In genomic region chr11:64745219-64745522, GRCh38 we compare ENCODE assay signal across 8 cellular contexts.
DNase-seq lines count a peak whose midpoint lies in the region; ATAC-seq and TF ChIP-seq lines count a peak whose summit lies in the region.

No MANE protein-coding gene starts in this region.

- TF ChIP-seq POLR2A in GM18505 (IDR thresholded peaks at IDR 0.05; ENCODE audit: borderline replicate concordance, extremely low read depth, insufficient read depth, insufficient read length): peak; percentile 28

- H3K27me3 Mint-ChIP-seq in activated naive CD8-positive, alpha-beta T cell: no peaks in the 10 kb centered on the region

- peaks cover 23% of the 10 kb centered on the region for H3K27me3 ChIP-seq in RWPE2 (ENCODE audit: insufficient read depth, poor library complexity, severe bottlenecking)
- H3K27me3 ChIP-seq in iPS-15b (ENCODE audit: control insufficient read depth, insufficient read depth, low read length): peaks cover 5% of the 10 kb centered on the region

- H3K27ac Mint-ChIP-seq in activated naive CD8-positive, alpha-beta T cell: peak overlapping the region; percentile 82

- no peak overlapping the region for H3K27ac ChIP-seq in RWPE2 (ENCODE audit: poor library complexity, severe bottlenecking)

- TF ChIP-seq CTCF in RWPE2 (IDR thresholded peaks at IDR 0.05; ENCODE audit: poor library complexity, severe bottlenecking): no peak

- H3K9me3 ChIP-seq in RWPE2 (ENCODE audit: severe bottlenecking) (no peaks in the 10 kb centered on the region), iPS-15b (ENCODE audit: control insufficient read depth, insufficient read depth, low read length) (no peaks in the 10 kb centered on the region)

- H3K36me3 Mint-ChIP-seq in activated naive CD8-positive, alpha-beta T cell: no peaks in the 10 kb centered on the region

- ATAC-seq in GM18505 (IDR thresholded peaks at IDR 0.05; ENCODE audit: unreplicated experiment) (no peak), RWPE2 (ENCODE audit: low read depth) (no peak), GM18873 (IDR thresholded peaks at IDR 0.05; ENCODE audit: low FRiP score, unreplicated experiment) (no peak), HG03521 (IDR thresholded peaks at IDR 0.05; ENCODE audit: unreplicated experiment) (no peak), GM18520 (IDR thresholded peaks at IDR 0.05; ENCODE audit: unreplicated experiment) (no peak)

- peaks cover 4% of the 10 kb centered on the region for H3K4me1 ChIP-seq in RWPE2 (ENCODE audit: insufficient read depth, poor library complexity, severe bottlenecking)
- peaks cover 3% of the 10 kb centered on the region for H3K4me1 ChIP-seq in iPS-15b (ENCODE audit: control insufficient read depth, insufficient read depth, low read length)

- DNase-seq in RWPE2 (ENCODE audit: low spot score): no peak
- peak; percentile 54 for DNase-seq in stimulated activated CD4-positive, alpha-beta T cell treated with anti-CD3 and anti-CD28 coated beads, Interleukin-2, amount 100 ng/mL, for 4 hours (ENCODE audit: low read depth)

- H3K9ac ChIP-seq in iPS-15b (ENCODE audit: low read depth, low read length): no peak overlapping the region

- peak overlapping the region; percentile 25 for H3K4me3 ChIP-seq in RWPE2 (ENCODE audit: severe bottlenecking)
- peak overlapping the region; percentile 78 for H3K4me3 ChIP-seq in iPS-15b (ENCODE audit: low read depth, low read length)

- no peaks in the 10 kb centered on the region for H3K9me3 Mint-ChIP-seq in activated naive CD8-positive, alpha-beta T cell (ENCODE audit: low read depth)

- peaks cover 36% of the 10 kb centered on the region for H3K4me1 Mint-ChIP-seq in activated naive CD8-positive, alpha-beta T cell (ENCODE audit: low read depth)

- H3K4me3 Mint-ChIP-seq in activated naive CD8-positive, alpha-beta T cell: peak overlapping the region; percentile 86

- H3K36me3 ChIP-seq in RWPE2 (ENCODE audit: low read depth): no peaks in the 10 kb centered on the region
- no peaks in the 10 kb centered on the region for H3K36me3 ChIP-seq in iPS-15b (ENCODE audit: control insufficient read depth, insufficient read depth, low read length)
